1 cellular context compared by ENCODE assay signal in the genomic region with DNA sequence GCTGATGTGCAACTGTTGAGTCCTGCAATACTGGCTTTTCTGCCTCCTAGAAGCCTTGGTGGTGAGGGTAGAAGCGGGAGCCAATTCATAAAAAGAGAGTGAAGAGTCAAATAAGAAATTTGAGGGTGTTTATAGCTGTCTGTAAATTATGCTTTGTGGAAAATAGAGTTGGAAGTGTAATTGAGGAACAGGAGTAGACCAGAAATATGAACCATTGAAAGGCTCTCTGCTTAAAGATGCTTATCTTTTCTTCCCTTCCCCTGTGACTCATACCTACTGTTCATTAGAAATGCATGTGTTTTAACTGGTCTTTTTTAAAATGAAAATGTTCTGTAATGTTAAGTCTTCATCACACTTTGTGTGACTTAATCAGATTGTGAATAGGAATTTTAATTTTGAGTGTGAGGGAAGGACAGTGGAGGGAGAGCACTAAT.
TF ChIP-seq lines count a peak whose summit lies in the region.

No MANE protein-coding gene starts in this region.

TF ChIP-seq in K562, 482 proteins besides CTCF, POLR2A, EP300 and RAD21 (continued from another document and continues in another):
- TF ChIP-seq, protein P1, sequence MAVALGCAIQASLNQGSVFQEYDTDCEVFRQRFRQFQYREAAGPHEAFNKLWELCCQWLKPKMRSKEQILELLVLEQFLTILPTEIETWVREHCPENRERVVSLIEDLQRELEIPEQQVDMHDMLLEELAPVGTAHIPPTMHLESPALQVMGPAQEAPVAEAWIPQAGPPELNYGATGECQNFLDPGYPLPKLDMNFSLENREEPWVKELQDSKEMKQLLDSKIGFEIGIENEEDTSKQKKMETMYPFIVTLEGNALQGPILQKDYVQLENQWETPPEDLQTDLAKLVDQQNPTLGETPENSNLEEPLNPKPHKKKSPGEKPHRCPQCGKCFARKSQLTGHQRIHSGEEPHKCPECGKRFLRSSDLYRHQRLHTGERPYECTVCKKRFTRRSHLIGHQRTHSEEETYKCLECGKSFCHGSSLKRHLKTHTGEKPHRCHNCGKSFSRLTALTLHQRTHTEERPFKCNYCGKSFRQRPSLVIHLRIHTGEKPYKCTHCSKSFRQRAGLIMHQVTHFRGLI (CRISPR knock-in tag; IDR thresholded peaks at IDR 0.05), result 0 out of 2 replicates have a peak, but pooled peaks have one; percentile 1
- peak; percentile 4 for TF ChIP-seq ZBTB8A (IDR thresholded peaks at IDR 0.05; ENCODE audit: partially characterized antibody)
- peak in 1 of 2 experiments; percentile 27; a peak in 1 of 4 replicates for TF ChIP-seq TBL1XR1 (IDR thresholded peaks at IDR 0.05; ENCODE audit: low read length in 2 of 2)
- TF ChIP-seq GTF2A2 (tag; IDR thresholded peaks at IDR 0.05), result peak; percentile 81; the same call in 1 of the 2 replicates
- no peak for TF ChIP-seq ZFX (CRISPR knock-in tag; IDR thresholded peaks at IDR 0.05)
- TF ChIP-seq KDM2B (CRISPR knock-in tag; IDR thresholded peaks at IDR 0.05), result no peak
- no peak for TF ChIP-seq KAT2B (IDR thresholded peaks at IDR 0.05; ENCODE audit: low read depth, low read length)
- no peak for TF ChIP-seq NCOA1 (IDR thresholded peaks at IDR 0.05; ENCODE audit: low read depth)
- TF ChIP-seq ESRRB (CRISPR knock-in tag; IDR thresholded peaks at IDR 0.05; ENCODE audit: borderline replicate concordance), result no peak
- TF ChIP-seq MYC (IDR thresholded peaks at IDR 0.05; ENCODE audit: low read depth, low read length), result peak; percentile 22; the same call in 1 of the 2 replicates
- TF ChIP-seq MYC (CRISPR knock-in tag; IDR thresholded peaks at IDR 0.05; ENCODE audit: borderline replicate concordance, low read depth), result no peak
- TF ChIP-seq, protein P2, sequence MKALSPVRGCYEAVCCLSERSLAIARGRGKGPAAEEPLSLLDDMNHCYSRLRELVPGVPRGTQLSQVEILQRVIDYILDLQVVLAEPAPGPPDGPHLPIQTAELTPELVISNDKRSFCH (CRISPR knock-in tag; IDR thresholded peaks at IDR 0.05), result 0 out of 2 replicates have a peak, but pooled peaks have one; percentile 49
- TF ChIP-seq, protein P2 (tag; IDR thresholded peaks at IDR 0.05), result 0 out of 2 replicates have a peak, but pooled peaks have one; percentile 28
- TF ChIP-seq MCM3 (IDR thresholded peaks at IDR 0.05), result no peak
- 0 out of 2 replicates have a peak, but pooled peaks have one; percentile 43 for TF ChIP-seq E2F3 (CRISPR knock-in tag; IDR thresholded peaks at IDR 0.05)
- peak; percentile 90 for TF ChIP-seq SPI1 (IDR thresholded peaks at IDR 0.05; ENCODE audit: borderline replicate concordance, low read depth, low read length)
- peak; percentile 54; the same call in 1 of the 2 replicates for TF ChIP-seq GABPA (tag; conservative IDR thresholded peaks at IDR 0.05; ENCODE audit: low read depth)
- TF ChIP-seq GTF2E2 (tag; IDR thresholded peaks at IDR 0.05), result peak; percentile 53; the same call in 1 of the 2 replicates
- TF ChIP-seq JUND (IDR thresholded peaks at IDR 0.05; ENCODE audit: borderline replicate concordance, low read depth, low read length), result peak; percentile 99
- TF ChIP-seq JUND (tag; IDR thresholded peaks at IDR 0.05; ENCODE audit: borderline replicate concordance, low read depth, low read length), result peak; percentile 99
- TF ChIP-seq ZNF347 (CRISPR knock-in tag; IDR thresholded peaks at IDR 0.05; ENCODE audit: low read depth), result no peak
- peak; percentile 92 for TF ChIP-seq SMARCB1 (IDR thresholded peaks at IDR 0.05; ENCODE audit: insufficient read length, low read depth)
- TF ChIP-seq, protein P3, sequence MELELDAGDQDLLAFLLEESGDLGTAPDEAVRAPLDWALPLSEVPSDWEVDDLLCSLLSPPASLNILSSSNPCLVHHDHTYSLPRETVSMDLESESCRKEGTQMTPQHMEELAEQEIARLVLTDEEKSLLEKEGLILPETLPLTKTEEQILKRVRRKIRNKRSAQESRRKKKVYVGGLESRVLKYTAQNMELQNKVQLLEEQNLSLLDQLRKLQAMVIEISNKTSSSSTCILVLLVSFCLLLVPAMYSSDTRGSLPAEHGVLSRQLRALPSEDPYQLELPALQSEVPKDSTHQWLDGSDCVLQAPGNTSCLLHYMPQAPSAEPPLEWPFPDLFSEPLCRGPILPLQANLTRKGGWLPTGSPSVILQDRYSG (tag; conservative IDR thresholded peaks at IDR 0.05; ENCODE audit: low read depth), result peak; percentile 75; the same call in 1 of the 2 replicates
- TF ChIP-seq ZNF175 (CRISPR knock-in tag; IDR thresholded peaks at IDR 0.05; ENCODE audit: low read depth), result peak; percentile 57; the same call in 1 of the 2 replicates
- TF ChIP-seq, protein P4, sequence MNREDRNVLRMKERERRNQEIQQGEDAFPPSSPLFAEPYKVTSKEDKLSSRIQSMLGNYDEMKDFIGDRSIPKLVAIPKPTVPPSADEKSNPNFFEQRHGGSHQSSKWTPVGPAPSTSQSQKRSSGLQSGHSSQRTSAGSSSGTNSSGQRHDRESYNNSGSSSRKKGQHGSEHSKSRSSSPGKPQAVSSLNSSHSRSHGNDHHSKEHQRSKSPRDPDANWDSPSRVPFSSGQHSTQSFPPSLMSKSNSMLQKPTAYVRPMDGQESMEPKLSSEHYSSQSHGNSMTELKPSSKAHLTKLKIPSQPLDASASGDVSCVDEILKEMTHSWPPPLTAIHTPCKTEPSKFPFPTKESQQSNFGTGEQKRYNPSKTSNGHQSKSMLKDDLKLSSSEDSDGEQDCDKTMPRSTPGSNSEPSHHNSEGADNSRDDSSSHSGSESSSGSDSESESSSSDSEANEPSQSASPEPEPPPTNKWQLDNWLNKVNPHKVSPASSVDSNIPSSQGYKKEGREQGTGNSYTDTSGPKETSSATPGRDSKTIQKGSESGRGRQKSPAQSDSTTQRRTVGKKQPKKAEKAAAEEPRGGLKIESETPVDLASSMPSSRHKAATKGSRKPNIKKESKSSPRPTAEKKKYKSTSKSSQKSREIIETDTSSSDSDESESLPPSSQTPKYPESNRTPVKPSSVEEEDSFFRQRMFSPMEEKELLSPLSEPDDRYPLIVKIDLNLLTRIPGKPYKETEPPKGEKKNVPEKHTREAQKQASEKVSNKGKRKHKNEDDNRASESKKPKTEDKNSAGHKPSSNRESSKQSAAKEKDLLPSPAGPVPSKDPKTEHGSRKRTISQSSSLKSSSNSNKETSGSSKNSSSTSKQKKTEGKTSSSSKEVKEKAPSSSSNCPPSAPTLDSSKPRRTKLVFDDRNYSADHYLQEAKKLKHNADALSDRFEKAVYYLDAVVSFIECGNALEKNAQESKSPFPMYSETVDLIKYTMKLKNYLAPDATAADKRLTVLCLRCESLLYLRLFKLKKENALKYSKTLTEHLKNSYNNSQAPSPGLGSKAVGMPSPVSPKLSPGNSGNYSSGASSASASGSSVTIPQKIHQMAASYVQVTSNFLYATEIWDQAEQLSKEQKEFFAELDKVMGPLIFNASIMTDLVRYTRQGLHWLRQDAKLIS (CRISPR knock-in tag; IDR thresholded peaks at IDR 0.05), result 0 out of 2 replicates have a peak, but pooled peaks have one; percentile 57
- TF ChIP-seq RFX1 (IDR thresholded peaks at IDR 0.05), result 0 out of 2 replicates have a peak, but pooled peaks have one; percentile 12
- no peak for TF ChIP-seq ZNF444 (CRISPR knock-in tag; IDR thresholded peaks at IDR 0.05)
- TF ChIP-seq SIRT6 (IDR thresholded peaks at IDR 0.05; ENCODE audit: low read depth, low read length), result no peak
- no peak for TF ChIP-seq DIDO1 (tag; IDR thresholded peaks at IDR 0.05; ENCODE audit: low read depth)
- TF ChIP-seq, protein P5, sequence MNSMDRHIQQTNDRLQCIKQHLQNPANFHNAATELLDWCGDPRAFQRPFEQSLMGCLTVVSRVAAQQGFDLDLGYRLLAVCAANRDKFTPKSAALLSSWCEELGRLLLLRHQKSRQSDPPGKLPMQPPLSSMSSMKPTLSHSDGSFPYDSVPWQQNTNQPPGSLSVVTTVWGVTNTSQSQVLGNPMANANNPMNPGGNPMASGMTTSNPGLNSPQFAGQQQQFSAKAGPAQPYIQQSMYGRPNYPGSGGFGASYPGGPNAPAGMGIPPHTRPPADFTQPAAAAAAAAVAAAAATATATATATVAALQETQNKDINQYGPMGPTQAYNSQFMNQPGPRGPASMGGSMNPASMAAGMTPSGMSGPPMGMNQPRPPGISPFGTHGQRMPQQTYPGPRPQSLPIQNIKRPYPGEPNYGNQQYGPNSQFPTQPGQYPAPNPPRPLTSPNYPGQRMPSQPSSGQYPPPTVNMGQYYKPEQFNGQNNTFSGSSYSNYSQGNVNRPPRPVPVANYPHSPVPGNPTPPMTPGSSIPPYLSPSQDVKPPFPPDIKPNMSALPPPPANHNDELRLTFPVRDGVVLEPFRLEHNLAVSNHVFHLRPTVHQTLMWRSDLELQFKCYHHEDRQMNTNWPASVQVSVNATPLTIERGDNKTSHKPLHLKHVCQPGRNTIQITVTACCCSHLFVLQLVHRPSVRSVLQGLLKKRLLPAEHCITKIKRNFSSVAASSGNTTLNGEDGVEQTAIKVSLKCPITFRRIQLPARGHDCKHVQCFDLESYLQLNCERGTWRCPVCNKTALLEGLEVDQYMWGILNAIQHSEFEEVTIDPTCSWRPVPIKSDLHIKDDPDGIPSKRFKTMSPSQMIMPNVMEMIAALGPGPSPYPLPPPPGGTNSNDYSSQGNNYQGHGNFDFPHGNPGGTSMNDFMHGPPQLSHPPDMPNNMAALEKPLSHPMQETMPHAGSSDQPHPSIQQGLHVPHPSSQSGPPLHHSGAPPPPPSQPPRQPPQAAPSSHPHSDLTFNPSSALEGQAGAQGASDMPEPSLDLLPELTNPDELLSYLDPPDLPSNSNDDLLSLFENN (IDR thresholded peaks at IDR 0.05; ENCODE audit: low read depth in 2 of 2, low read length in 2 of 2), result no peak
- TF ChIP-seq SREBF1 (IDR thresholded peaks at IDR 0.05; ENCODE audit: borderline replicate concordance, low read depth, low read length), result no peak
- TF ChIP-seq POLR2AphosphoS5 (IDR thresholded peaks at IDR 0.05; ENCODE audit: control insufficient read depth, insufficient read depth, low read depth, low read length), result 0 out of 2 replicates have a peak, but pooled peaks have one; percentile 21
- TF ChIP-seq, protein P6, sequence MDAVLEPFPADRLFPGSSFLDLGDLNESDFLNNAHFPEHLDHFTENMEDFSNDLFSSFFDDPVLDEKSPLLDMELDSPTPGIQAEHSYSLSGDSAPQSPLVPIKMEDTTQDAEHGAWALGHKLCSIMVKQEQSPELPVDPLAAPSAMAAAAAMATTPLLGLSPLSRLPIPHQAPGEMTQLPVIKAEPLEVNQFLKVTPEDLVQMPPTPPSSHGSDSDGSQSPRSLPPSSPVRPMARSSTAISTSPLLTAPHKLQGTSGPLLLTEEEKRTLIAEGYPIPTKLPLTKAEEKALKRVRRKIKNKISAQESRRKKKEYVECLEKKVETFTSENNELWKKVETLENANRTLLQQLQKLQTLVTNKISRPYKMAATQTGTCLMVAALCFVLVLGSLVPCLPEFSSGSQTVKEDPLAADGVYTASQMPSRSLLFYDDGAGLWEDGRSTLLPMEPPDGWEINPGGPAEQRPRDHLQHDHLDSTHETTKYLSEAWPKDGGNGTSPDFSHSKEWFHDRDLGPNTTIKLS (IDR thresholded peaks at IDR 0.05; ENCODE audit: borderline replicate concordance, low read depth), result no peak
- peak; percentile 34; the same call in 1 of the 2 replicates for TF ChIP-seq ZNF589 (CRISPR knock-in tag; IDR thresholded peaks at IDR 0.05; ENCODE audit: low read depth)
- peak; percentile 38; the same call in 1 of the 2 replicates for TF ChIP-seq ZBTB17 (CRISPR knock-in tag; IDR thresholded peaks at IDR 0.05)
- TF ChIP-seq, protein P7, sequence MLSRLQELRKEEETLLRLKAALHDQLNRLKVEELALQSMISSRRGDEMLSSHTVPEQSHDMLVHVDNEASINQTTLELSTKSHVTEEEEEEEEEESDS (CRISPR knock-in tag; IDR thresholded peaks at IDR 0.05), result no peak
- no peak for TF ChIP-seq HDAC6 (IDR thresholded peaks at IDR 0.05; ENCODE audit: low read depth, low read length)
- 0 out of 2 replicates have a peak, but pooled peaks have one; percentile 52 for TF ChIP-seq SMAD4 (CRISPR knock-in tag; conservative IDR thresholded peaks at IDR 0.05)
- TF ChIP-seq, protein P8, sequence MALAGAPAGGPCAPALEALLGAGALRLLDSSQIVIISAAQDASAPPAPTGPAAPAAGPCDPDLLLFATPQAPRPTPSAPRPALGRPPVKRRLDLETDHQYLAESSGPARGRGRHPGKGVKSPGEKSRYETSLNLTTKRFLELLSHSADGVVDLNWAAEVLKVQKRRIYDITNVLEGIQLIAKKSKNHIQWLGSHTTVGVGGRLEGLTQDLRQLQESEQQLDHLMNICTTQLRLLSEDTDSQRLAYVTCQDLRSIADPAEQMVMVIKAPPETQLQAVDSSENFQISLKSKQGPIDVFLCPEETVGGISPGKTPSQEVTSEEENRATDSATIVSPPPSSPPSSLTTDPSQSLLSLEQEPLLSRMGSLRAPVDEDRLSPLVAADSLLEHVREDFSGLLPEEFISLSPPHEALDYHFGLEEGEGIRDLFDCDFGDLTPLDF (CRISPR knock-in tag; IDR thresholded peaks at IDR 0.05), result 0 out of 2 replicates have a peak, but pooled peaks have one; percentile 20
- TF ChIP-seq ELF2 (CRISPR knock-in tag; IDR thresholded peaks at IDR 0.05), result no peak
- peak; percentile 44; the same call in 1 of the 2 replicates for TF ChIP-seq NCOA6 (IDR thresholded peaks at IDR 0.05)
- TF ChIP-seq ZNF384 (IDR thresholded peaks at IDR 0.05; ENCODE audit: low read depth, low read length), result no peak
- no peak for TF ChIP-seq ZKSCAN3 (CRISPR knock-in tag; IDR thresholded peaks at IDR 0.05)
- peak; percentile 91 for TF ChIP-seq GATA2 (CRISPR knock-in tag; IDR thresholded peaks at IDR 0.05)
- TF ChIP-seq, protein P9, sequence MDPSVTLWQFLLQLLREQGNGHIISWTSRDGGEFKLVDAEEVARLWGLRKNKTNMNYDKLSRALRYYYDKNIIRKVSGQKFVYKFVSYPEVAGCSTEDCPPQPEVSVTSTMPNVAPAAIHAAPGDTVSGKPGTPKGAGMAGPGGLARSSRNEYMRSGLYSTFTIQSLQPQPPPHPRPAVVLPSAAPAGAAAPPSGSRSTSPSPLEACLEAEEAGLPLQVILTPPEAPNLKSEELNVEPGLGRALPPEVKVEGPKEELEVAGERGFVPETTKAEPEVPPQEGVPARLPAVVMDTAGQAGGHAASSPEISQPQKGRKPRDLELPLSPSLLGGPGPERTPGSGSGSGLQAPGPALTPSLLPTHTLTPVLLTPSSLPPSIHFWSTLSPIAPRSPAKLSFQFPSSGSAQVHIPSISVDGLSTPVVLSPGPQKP (CRISPR knock-in tag; IDR thresholded peaks at IDR 0.05), result no peak
- TF ChIP-seq PML (IDR thresholded peaks at IDR 0.05; ENCODE audit: low read length), result peak; percentile 20; the same call in 1 of the 2 replicates
- TF ChIP-seq, protein P10, sequence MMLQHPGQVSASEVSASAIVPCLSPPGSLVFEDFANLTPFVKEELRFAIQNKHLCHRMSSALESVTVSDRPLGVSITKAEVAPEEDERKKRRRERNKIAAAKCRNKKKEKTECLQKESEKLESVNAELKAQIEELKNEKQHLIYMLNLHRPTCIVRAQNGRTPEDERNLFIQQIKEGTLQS (IDR thresholded peaks at IDR 0.05), result no peak
- TF ChIP-seq, protein P10 (CRISPR knock-in tag; conservative IDR thresholded peaks at IDR 0.05), result peak; percentile 85; the same call in 1 of the 2 replicates
- TF ChIP-seq JUN (IDR thresholded peaks at IDR 0.05; ENCODE audit: borderline replicate concordance, low read depth, low read length), result peak; percentile 94
- no peak for TF ChIP-seq JUN (CRISPR knock-in tag; IDR thresholded peaks at IDR 0.05; ENCODE audit: borderline replicate concordance)
- TF ChIP-seq ZBTB7A (IDR thresholded peaks at IDR 0.05; ENCODE audit: borderline replicate concordance, control insufficient read depth, low read depth, low read length), result no peak
